ENCODE assay signal across 19 cellular contexts in genomic region chr2:231890896-231891513, GRCh38. TPM values are rescaled to one million over a fixed set of nuclear protein-coding genes. Genes with fewer than 3 reads are reported as not detected.
DNase-seq lines count a peak whose midpoint lies in the region; ATAC-seq, FAIRE-seq and TF ChIP-seq lines count a peak whose summit lies in the region.
"Had no signal": no experiment of that assay in that cellular context is flagged by ENCODE, and none has a peak within 500 bp of the region (broad histone marks: within the 10 kb centered on the region; RNA-seq: fewer than 3 reads in every experiment).

No MANE protein-coding gene starts in this region.

- H4K20me1 ChIP-seq in PC-3 (ENCODE audit: low read length), result no peaks in the 10 kb centered on the region

- H3K9ac ChIP-seq in PC-3 (ENCODE audit: low read length), result no peak overlapping the region

- no peaks in the 10 kb centered on the region for H3K79me2 ChIP-seq in PC-3 (ENCODE audit: low read length)

- TF ChIP-seq CTCF in PC-3 (conservative IDR thresholded peaks at IDR 0.05; ENCODE audit: low read depth, low read length) (no peak), nephron progenitor cell (IDR thresholded peaks at IDR 0.05) (no peak)

- H3K4me1 ChIP-seq in PC-3 (ENCODE audit: insufficient read depth, low read length), result no peaks in the 10 kb centered on the region
- H3K4me1 ChIP-seq: lower lobe of right lung had no signal

- no peak for FAIRE-seq in urothelium cell line (lab: Jason Lieb, UNC)

- peak; percentile 86 for DNase-seq in DMS79 (lab: John Stamatoyannopoulos, UW)
- DNase-seq in NCI-H1105 (lab: John Stamatoyannopoulos, UW), result peak; percentile 83
- peak; percentile 17 for DNase-seq in PC-3
- peak; percentile 7 to 60 for DNase-seq in lung microvascular endothelial cell (ENCODE audit: low read depth in 2 of 2)
- DNase-seq in urothelium cell line (ENCODE audit: low spot score), result no peak
- no peak for DNase-seq in nephron progenitor cell
- DNase-seq: activated CD4-positive, alpha-beta T cell treated with anti-CD3 and anti-CD28 coated beads for 36 hours; activated T-cell treated with anti-CD3 and anti-CD28 coated beads for 4 hours; cortex of kidney; H9; lower lobe of right lung; PC-9; T1000 had no signal

- intact Hi-C loops in PC-3 (cut with micrococcal nuclease), result no loop called here

- CTCF ChIA-PET in PC-3 (lab: Charles Lee), result no interaction called here

- no peaks in the 10 kb centered on the region for H3K36me3 ChIP-seq in PC-3 (ENCODE audit: low read depth, low read length)
- H3K36me3 ChIP-seq: lower lobe of right lung had no signal

- H3K36me3 Mint-ChIP-seq in nephron progenitor cell (ENCODE audit: low read depth), result no peaks in the 10 kb centered on the region
- H3K36me3 Mint-ChIP-seq: natural killer cell treated with Interleukin-12 subunit alpha and Interleukin-12 subunit beta and Interleukin-15 and Interleukin-18, amount 100 ng/mL, for 72 hours had no signal

- H2AFZ ChIP-seq in PC-3 (ENCODE audit: low read length), result no peak overlapping the region
- H2AFZ ChIP-seq: PC-9 had no signal

- no peak overlapping the region for H3K4me3 ChIP-seq in PC-3 (ENCODE audit: low read length)
- H3K4me3 ChIP-seq: lower lobe of right lung, PC-9 had no signal

- no peaks in the 10 kb centered on the region for H3K9me2 ChIP-seq in PC-3 (replicated peaks; ENCODE audit: low read length)

- BruUV-seq in PC-3 (replicated peaks; lab: Mats Ljungman, UMichigan), result no TSS peak

- no peaks in the 10 kb centered on the region for H3F3A ChIP-seq in PC-3 (ENCODE audit: low read length, unreplicated experiment)

- peaks cover 19% of the 10 kb centered on the region for H3K27me3 Mint-ChIP-seq in nephron progenitor cell (ENCODE audit: low read depth, poor library complexity)

- peaks cover 34% of the 10 kb centered on the region for H3K4me1 Mint-ChIP-seq in nephron progenitor cell
- H3K4me1 Mint-ChIP-seq: activated CD4-positive, alpha-beta T cell treated with anti-CD3 and anti-CD28 coated beads for 36 hours; activated naive CD4-positive, alpha-beta T cell treated with anti-CD3 and anti-CD28 coated beads, Interleukin-2, amount 50 U/mL, for 24 hours had no signal

- H3K27me3 ChIP-seq in PC-3 (ENCODE audit: low read length), result peaks cover 11% of the 10 kb centered on the region; the same call in 1 of the 2 replicates

- no peak overlapping the region for H3K27ac ChIP-seq in PC-3 (ENCODE audit: low read length)
- H3K27ac ChIP-seq: lower lobe of right lung, PC-9 had no signal

- no peak overlapping the region for H3K27ac Mint-ChIP-seq in nephron progenitor cell
- H3K27ac Mint-ChIP-seq: activated CD4-positive, alpha-beta T cell treated with anti-CD3 and anti-CD28 coated beads for 36 hours; activated naive CD4-positive, alpha-beta T cell treated with anti-CD3 and anti-CD28 coated beads, Interleukin-2, amount 50 U/mL, for 24 hours; natural killer cell treated with Interleukin-12 subunit alpha and Interleukin-12 subunit beta and Interleukin-15 and Interleukin-18, amount 100 ng/mL, for 72 hours had no signal

- H3K4me3 Mint-ChIP-seq in nephron progenitor cell, result no peak overlapping the region
- H3K4me3 Mint-ChIP-seq: activated CD4-positive, alpha-beta T cell treated with anti-CD3 and anti-CD28 coated beads for 36 hours; activated naive CD4-positive, alpha-beta T cell treated with anti-CD3 and anti-CD28 coated beads, Interleukin-2, amount 50 U/mL, for 24 hours; H9; natural killer cell treated with Interleukin-12 subunit alpha and Interleukin-12 subunit beta and Interleukin-15 and Interleukin-18, amount 100 ng/mL, for 72 hours had no signal

- ATAC-seq in PC-3 (no peak), GM18517 (IDR thresholded peaks at IDR 0.05; ENCODE audit: unreplicated experiment) (no peak)
- ATAC-seq: activated CD4-positive, alpha-beta T cell treated with anti-CD3 and anti-CD28 coated beads for 36 hours had no signal

- H3K4me2 ChIP-seq in PC-3 (ENCODE audit: low read length), result no peak overlapping the region
- H3K4me2 ChIP-seq: PC-9 had no signal

- H3K9me3 ChIP-seq in PC-3 (ENCODE audit: low read length), result no peaks in the 10 kb centered on the region
- H3K9me3 ChIP-seq: lower lobe of right lung had no signal

- H3K9me3 Mint-ChIP-seq in nephron progenitor cell, result peaks cover 8% of the 10 kb centered on the region
- H3K9me3 Mint-ChIP-seq: activated naive CD4-positive, alpha-beta T cell treated with anti-CD3 and anti-CD28 coated beads, Interleukin-2, amount 50 U/mL, for 24 hours; natural killer cell treated with Interleukin-12 subunit alpha and Interleukin-12 subunit beta and Interleukin-15 and Interleukin-18, amount 100 ng/mL, for 72 hours had no signal

- POLR2A ChIA-PET in PC-3 (lab: Charles Lee; ENCODE audit: unreplicated experiment), result no interaction called here

RNA-seq across cellular contexts. Expression of gene NPPC, which starts 35.2 kb away (rescaled TPM):
- not detected in 2 replicates for total RNA-seq in PC-3 (2014; rRNA removed)
- 0.20 TPM in 1 of 2 replicates, not detected in the other for total RNA-seq in lung microvascular endothelial cell
- total RNA-seq: epithelial cell of proximal tubule, HT1080, lower lobe of right lung, NCI-H460, PC-9 had no signal

Comparison
In these comparisons a context has a peak if more than half of its experiments do, and no peak if none do; other contexts are left out.
1. DNase-seq: peak in DMS79 (single experiment), NCI-H1105 (single experiment), PC-3 (single experiment) and lung microvascular endothelial cell (2 of 2); none in urothelium cell line (single experiment) and nephron progenitor cell (single experiment).